In the genomic region with DNA sequence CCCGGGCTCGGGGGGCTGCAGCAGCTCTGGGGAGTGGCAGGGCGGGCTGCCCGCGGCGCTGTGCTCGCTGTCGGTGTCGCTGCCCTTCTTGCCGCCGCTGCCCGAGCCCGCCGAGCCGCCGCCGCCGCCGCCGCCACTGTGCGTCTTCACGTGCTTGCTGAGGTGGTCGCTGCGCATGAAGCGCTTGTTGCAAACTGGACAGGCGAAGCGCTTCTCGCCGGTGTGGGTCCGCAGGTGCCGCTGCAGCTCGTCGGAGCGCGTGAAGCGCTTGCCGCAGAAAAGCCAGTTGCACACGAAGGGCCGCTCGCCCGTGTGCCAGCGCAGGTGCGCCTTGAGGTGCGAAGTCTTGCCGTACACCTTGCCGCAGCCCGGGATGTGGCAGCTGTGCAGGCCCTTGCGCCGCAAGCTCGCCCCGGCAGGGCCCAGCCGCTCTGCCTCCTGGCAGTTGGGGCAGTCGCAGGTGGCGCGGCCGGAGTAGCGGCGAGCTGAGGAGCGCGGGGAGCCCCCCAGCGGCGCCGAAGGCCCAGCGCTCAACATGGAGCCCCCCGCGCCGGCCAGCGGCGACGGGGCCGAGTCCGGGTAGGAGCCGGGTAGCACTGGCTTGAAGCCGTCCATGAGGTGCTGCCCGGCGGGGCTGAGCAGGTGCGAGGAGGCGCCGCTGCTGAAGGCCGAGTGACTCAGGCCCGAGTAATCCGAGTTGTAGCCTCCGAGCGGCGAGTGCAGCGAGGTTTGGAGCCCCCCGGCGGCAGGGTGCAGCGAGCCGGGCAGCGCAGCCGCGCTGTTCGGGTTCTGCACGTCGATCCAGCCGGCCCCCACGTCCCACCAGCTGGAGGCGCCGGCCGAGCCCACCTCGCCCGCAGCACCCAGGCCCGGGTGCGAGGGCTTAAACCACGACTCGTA, we compare ENCODE assay signal across 9 cellular contexts. TPM values are rescaled to one million over a fixed set of nuclear protein-coding genes. Genes with fewer than 3 reads are reported as not detected.
A peak's percentile ranks its signal among the peaks of the same experiment; 100 is the strongest.
DNase-seq lines count a peak whose midpoint lies in the region; ATAC-seq and TF ChIP-seq lines count a peak whose summit lies in the region.
"Had no signal": no experiment of that assay in that cellular context is flagged by ENCODE, and none has a peak within 500 bp of the region (broad histone marks: within the 10 kb centered on the region; RNA-seq: fewer than 3 reads in every experiment).

No MANE protein-coding gene starts in this region.

- 6 to 9% methylated on average over 65 to 89 of the region's 107 CpGs for WGBS in GM23248 (ENCODE audit: low coverage in 1 of 2, low lambda C conversion rate in 2 of 2, missing lambda C conversion rate in 2 of 2), 2 experiments
- 2% methylated on average over 19 to 36 of the region's 107 CpGs for WGBS in lower leg skin, 2 donors

- H3K4me1 Mint-ChIP-seq in activated naive CD8-positive, alpha-beta T cell treated with anti-CD3 and anti-CD28 coated beads, Interleukin-2, amount 50 U/mL, for 24 hours, result peaks cover 20% of the 10 kb centered on the region

- H3K4me3 Mint-ChIP-seq in activated naive CD8-positive, alpha-beta T cell treated with anti-CD3 and anti-CD28 coated beads, Interleukin-2, amount 50 U/mL, for 24 hours, result peak overlapping the region; percentile 50

- H3K27me3 Mint-ChIP-seq in activated naive CD8-positive, alpha-beta T cell treated with anti-CD3 and anti-CD28 coated beads, Interleukin-2, amount 50 U/mL, for 24 hours, result peaks cover 79% of the 10 kb centered on the region

- H3K27me3 ChIP-seq in GM23248 (replicated peaks; ENCODE audit: insufficient read depth), result peaks cover 95% of the 10 kb centered on the region

- H2AFZ ChIP-seq in GM23248, result peak overlapping the region; percentile 49

- peak overlapping the region; percentile 53; the same call in 1 of the 2 replicates for H3K4me3 ChIP-seq in GM23248
- peak overlapping the region; percentile 2 for H3K4me3 ChIP-seq in lower leg skin (ENCODE audit: low read depth, poor library complexity, severe bottlenecking)

- H3K36me3 ChIP-seq in GM23248 (ENCODE audit: low read depth), result no peaks in the 10 kb centered on the region

- H3F3A ChIP-seq in GM23248 (ENCODE audit: insufficient read depth), result no peaks in the 10 kb centered on the region

- no peak overlapping the region for H3K27ac Mint-ChIP-seq in activated naive CD8-positive, alpha-beta T cell treated with anti-CD3 and anti-CD28 coated beads, Interleukin-2, amount 50 U/mL, for 24 hours

- no peaks in the 10 kb centered on the region for H3K9me3 ChIP-seq in GM23248 (ENCODE audit: low read depth)

- TF ChIP-seq POLR2A in lower leg skin (IDR thresholded peaks at IDR 0.05), result no peak

- H3K36me3 Mint-ChIP-seq in activated naive CD8-positive, alpha-beta T cell treated with anti-CD3 and anti-CD28 coated beads, Interleukin-2, amount 50 U/mL, for 24 hours (ENCODE audit: low read depth), result peaks cover 11% of the 10 kb centered on the region

- no peaks in the 10 kb centered on the region for H3K9me3 Mint-ChIP-seq in activated naive CD8-positive, alpha-beta T cell treated with anti-CD3 and anti-CD28 coated beads, Interleukin-2, amount 50 U/mL, for 24 hours

- TF ChIP-seq CTCF in lower leg skin (IDR thresholded peaks at IDR 0.05), result no peak

- H3K4me1 ChIP-seq in GM23248 (ENCODE audit: insufficient read depth), result no peaks in the 10 kb centered on the region

- DNase-seq in ACHN, result peak; percentile 72
- DNase-seq in GM23248, result peak; percentile 46
- peak; percentile 15 for DNase-seq in activated naive CD8-positive, alpha-beta T cell treated with anti-CD3 and anti-CD28 coated beads, Interleukin-2, amount 50 U/mL, for 24 hours
- DNase-seq in lower leg skin (ENCODE audit: low spot score in 2 of 2), result peak in 1 of 2 donors; percentile 84
- DNase-seq in dedifferentiated amniotic fluid mesenchymal stem cell (ENCODE audit: extremely low spot score), result no peak
- no peak for DNase-seq in NCI-H2171 (lab: John Stamatoyannopoulos, UW)
- DNase-seq: immature natural killer cell had no signal

- peak; percentile 50 for ATAC-seq in activated naive CD8-positive, alpha-beta T cell treated with anti-CD3 and anti-CD28 coated beads, Interleukin-2, amount 50 U/mL, for 24 hours
- ATAC-seq in GM21576 (IDR thresholded peaks at IDR 0.05; ENCODE audit: unreplicated experiment) (no peak), GM21723 (IDR thresholded peaks at IDR 0.05; ENCODE audit: unreplicated experiment) (no peak)

- H3K79me2 ChIP-seq in GM23248 (ENCODE audit: insufficient read depth), result no peaks in the 10 kb centered on the region

- in situ Hi-C loops in ACHN (cut with HindIII; ENCODE audit: low pct_ligation_motif_present, low pct_unique_long_range_greater_than_20kb, low sequenced_read_pairs) (no loop called here), GM23248 (cut with MboI) (loop anchor here (25.0 kb wide), 1 partner anchor 1228 kb away; no protein-coding TSS in a partner anchor)

- intact Hi-C loops in lower leg skin (cut with DNase I; ENCODE audit: low total_unique reads), result no loop called here

- no peak overlapping the region for H3K27ac ChIP-seq in GM23248

- H3K9ac ChIP-seq in GM23248, result no peak overlapping the region

- peak overlapping the region; percentile 47 for H3K4me2 ChIP-seq in GM23248 (ENCODE audit: unreplicated experiment)

- H3K9me2 ChIP-seq in GM23248 (ENCODE audit: insufficient read depth), result no peaks in the 10 kb centered on the region

- no peaks in the 10 kb centered on the region for H4K20me1 ChIP-seq in GM23248 (ENCODE audit: insufficient read depth)

RNA-seq across cellular contexts. Expression of a gene that starts 2.1 kb away (rescaled TPM):
- total RNA-seq in GM23248 (2014; rRNA removed; shearing (Covaris generic)), result not detected in 2 replicates
- not detected in 2 replicates for polyA plus RNA-seq in GM23248 (2016; fragmentation: Nextera tagmentation; extraction: Ambion mirVana)
- total RNA-seq in lower leg skin, result 10 to 100 TPM in 1 of 4 donors, 1 to 10 TPM in 3; 3.9 to 27.2 (median 8.1) TPM
- polyA plus RNA-seq: immature natural killer cell had no signal

Comparison
In these comparisons a context has a peak if more than half of its experiments do, and no peak if none do; other contexts are left out.
1. DNase-seq: peak in ACHN (single experiment), GM23248 (single experiment) and activated naive CD8-positive, alpha-beta T cell treated with anti-CD3 and anti-CD28 coated beads, Interleukin-2, amount 50 U/mL, for 24 hours (single experiment); none in dedifferentiated amniotic fluid mesenchymal stem cell (single experiment) and NCI-H2171 (single experiment).